In genomic region chr1:80731241-80731894, GRCh38 we compare ENCODE assay signal across 1 cellular context.
TF ChIP-seq lines count a peak whose summit lies in the region.

No MANE protein-coding gene starts in this region.

TF ChIP-seq in HepG2, 621 proteins besides CTCF, POLR2A, EP300 and RAD21 (continued from another document):
- TF ChIP-seq, protein P1, sequence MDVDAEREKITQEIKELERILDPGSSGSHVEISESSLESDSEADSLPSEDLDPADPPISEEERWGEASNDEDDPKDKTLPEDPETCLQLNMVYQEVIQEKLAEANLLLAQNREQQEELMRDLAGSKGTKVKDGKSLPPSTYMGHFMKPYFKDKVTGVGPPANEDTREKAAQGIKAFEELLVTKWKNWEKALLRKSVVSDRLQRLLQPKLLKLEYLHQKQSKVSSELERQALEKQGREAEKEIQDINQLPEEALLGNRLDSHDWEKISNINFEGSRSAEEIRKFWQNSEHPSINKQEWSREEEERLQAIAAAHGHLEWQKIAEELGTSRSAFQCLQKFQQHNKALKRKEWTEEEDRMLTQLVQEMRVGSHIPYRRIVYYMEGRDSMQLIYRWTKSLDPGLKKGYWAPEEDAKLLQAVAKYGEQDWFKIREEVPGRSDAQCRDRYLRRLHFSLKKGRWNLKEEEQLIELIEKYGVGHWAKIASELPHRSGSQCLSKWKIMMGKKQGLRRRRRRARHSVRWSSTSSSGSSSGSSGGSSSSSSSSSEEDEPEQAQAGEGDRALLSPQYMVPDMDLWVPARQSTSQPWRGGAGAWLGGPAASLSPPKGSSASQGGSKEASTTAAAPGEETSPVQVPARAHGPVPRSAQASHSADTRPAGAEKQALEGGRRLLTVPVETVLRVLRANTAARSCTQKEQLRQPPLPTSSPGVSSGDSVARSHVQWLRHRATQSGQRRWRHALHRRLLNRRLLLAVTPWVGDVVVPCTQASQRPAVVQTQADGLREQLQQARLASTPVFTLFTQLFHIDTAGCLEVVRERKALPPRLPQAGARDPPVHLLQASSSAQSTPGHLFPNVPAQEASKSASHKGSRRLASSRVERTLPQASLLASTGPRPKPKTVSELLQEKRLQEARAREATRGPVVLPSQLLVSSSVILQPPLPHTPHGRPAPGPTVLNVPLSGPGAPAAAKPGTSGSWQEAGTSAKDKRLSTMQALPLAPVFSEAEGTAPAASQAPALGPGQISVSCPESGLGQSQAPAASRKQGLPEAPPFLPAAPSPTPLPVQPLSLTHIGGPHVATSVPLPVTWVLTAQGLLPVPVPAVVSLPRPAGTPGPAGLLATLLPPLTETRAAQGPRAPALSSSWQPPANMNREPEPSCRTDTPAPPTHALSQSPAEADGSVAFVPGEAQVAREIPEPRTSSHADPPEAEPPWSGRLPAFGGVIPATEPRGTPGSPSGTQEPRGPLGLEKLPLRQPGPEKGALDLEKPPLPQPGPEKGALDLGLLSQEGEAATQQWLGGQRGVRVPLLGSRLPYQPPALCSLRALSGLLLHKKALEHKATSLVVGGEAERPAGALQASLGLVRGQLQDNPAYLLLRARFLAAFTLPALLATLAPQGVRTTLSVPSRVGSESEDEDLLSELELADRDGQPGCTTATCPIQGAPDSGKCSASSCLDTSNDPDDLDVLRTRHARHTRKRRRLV (CRISPR knock-in tag; IDR thresholded peaks at IDR 0.05), result no peak
